In the genomic region with DNA sequence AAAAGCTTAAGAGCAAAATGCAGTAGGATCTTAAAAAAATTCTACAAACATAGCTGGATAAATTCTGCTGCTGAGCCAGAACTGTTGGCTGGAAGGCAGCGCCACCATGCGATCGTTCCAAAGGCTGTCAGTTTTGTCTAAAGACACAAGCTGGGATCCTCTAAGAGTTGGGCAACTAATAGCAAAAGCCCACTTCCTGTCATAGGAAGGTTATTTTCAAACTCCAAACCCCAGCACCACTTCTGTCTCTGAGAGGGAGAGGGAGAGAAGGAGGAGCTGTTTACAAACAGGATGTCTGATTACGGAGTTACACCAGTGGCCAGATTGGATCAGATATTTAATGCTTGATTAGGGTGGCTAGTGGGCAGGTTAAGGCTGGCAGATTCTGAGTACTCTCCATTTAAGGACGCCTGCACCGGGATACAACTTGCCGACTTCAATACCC, we compare ENCODE assay signal across 9 cellular contexts. TPM values are rescaled to one million over a fixed set of nuclear protein-coding genes. Genes with fewer than 3 reads are reported as not detected.
DNase-seq lines count a peak whose midpoint lies in the region; ATAC-seq and TF ChIP-seq lines count a peak whose summit lies in the region.
"Had no signal": no experiment of that assay in that cellular context is flagged by ENCODE, and none has a peak within 500 bp of the region (broad histone marks: within the 10 kb centered on the region; RNA-seq: fewer than 3 reads in every experiment).

No MANE protein-coding gene starts in this region.

- TF ChIP-seq CTCF in GM12864 (IDR thresholded peaks at IDR 0.05; ENCODE audit: low read depth, low read length, missing control alignments) (peak; percentile 72), IMR-90 (conservative IDR thresholded peaks at IDR 0.05; ENCODE audit: low read depth, low read length) (peak; percentile 91), nephron (IDR thresholded peaks at IDR 0.05; ENCODE audit: unreplicated experiment in 3 of 3) (peak; percentile 71 to 83 (median 77)), Calu3 (IDR thresholded peaks at IDR 0.05; ENCODE audit: unreplicated experiment) (no peak)

- H4K91ac ChIP-seq in IMR-90 (ENCODE audit: insufficient read depth, low read depth, low read length) = no peak overlapping the region

- POLR2A ChIA-PET in IMR-90 (lab: Charles Lee; ENCODE audit: unreplicated experiment) = interaction anchor here (0.7 kb wide), 1 partner anchor 692 kb away, joined by 4 read pairs; no protein-coding TSS in a partner anchor
- POLR2A ChIA-PET in activated CD4-positive, alpha-beta memory T cell treated with anti-CD3 and anti-CD28 coated beads for 36 hours (lab: Charles Lee) = no interaction called here

- H3K9me3 ChIP-seq in IMR-90 (ENCODE audit: control insufficient read depth, insufficient read depth, low read length) = no peaks in the 10 kb centered on the region

- intact Hi-C loops in IMR-90 (cut with micrococcal nuclease) = loop anchor here (2.0 to 10.0 kb wide), 4 partner anchors 144 to 576 kb away; no protein-coding TSS in a partner anchor
- intact Hi-C loops in activated CD4-positive, alpha-beta memory T cell treated with anti-CD3 and anti-CD28 coated beads for 36 hours (cut with micrococcal nuclease) = no loop called here
- intact Hi-C loops in Calu3 (cut with micrococcal nuclease; ENCODE audit: unreplicated experiment) = no loop called here

- H2AK5ac ChIP-seq in IMR-90 (ENCODE audit: low read depth, low read length) = no peak overlapping the region; the same call in 1 of the 2 replicates

- BruUV-seq in IMR-90 (replicated peaks; lab: Mats Ljungman, UMichigan) (no TSS peak), Calu3 (replicated peaks; lab: Mats Ljungman, UMichigan) (no TSS peak)

- 60% methylated on average over 2 of the region's 7 CpGs; no CpG with 5 or more reads in 1 of the 2 experiments for WGBS in IMR-90 (ENCODE audit: extremely low coverage in 2 of 2, insufficient read length in 1 of 2), 2 experiments
- WGBS in urinary bladder = 34% methylated on average over 7 of the region's 7 CpGs

- DNase-seq in GM12864 (ENCODE audit: low read depth) (no peak), IMR-90 (peak; percentile 83), fibroblast of peridontal ligament (ENCODE audit: extremely low read depth) (peak; percentile 83), Calu3 (no peak)
- peak; percentile 59 for DNase-seq in activated CD4-positive, alpha-beta memory T cell treated with anti-CD3 and anti-CD28 coated beads for 36 hours
- DNase-seq: activated B cell treated with CpG ODN at 0.5 μM for 24 hours had no signal

- peak overlapping the region; percentile 49; the same call in 1 of the 2 replicates for H3K9ac ChIP-seq in IMR-90 (ENCODE audit: low read depth, low read length)

- H3K14ac ChIP-seq in IMR-90 (replicated peaks; ENCODE audit: low read depth, low read length) = peak overlapping the region; percentile 21; the same call in 1 of the 2 replicates

- H3K27ac Mint-ChIP-seq in activated CD4-positive, alpha-beta memory T cell treated with anti-CD3 and anti-CD28 coated beads for 36 hours = no peak overlapping the region
- H3K27ac Mint-ChIP-seq in nephron (no peak overlapping the region), Calu3 (ENCODE audit: unreplicated experiment) (no peak overlapping the region)
- H3K27ac Mint-ChIP-seq: activated B cell treated with CpG ODN at 0.5 μM for 24 hours had no signal

- H3K9me3 Mint-ChIP-seq in activated CD4-positive, alpha-beta memory T cell treated with anti-CD3 and anti-CD28 coated beads for 36 hours = no peaks in the 10 kb centered on the region
- H3K9me3 Mint-ChIP-seq in nephron (no peaks in the 10 kb centered on the region), Calu3 (ENCODE audit: low read depth, unreplicated experiment) (no peaks in the 10 kb centered on the region)
- H3K9me3 Mint-ChIP-seq: activated B cell treated with CpG ODN at 0.5 μM for 24 hours had no signal

- H3K4me3 Mint-ChIP-seq in activated CD4-positive, alpha-beta memory T cell treated with anti-CD3 and anti-CD28 coated beads for 36 hours = no peak overlapping the region
- H3K4me3 Mint-ChIP-seq in nephron (no peak overlapping the region), Calu3 (ENCODE audit: low read depth, unreplicated experiment) (no peak overlapping the region)
- H3K4me3 Mint-ChIP-seq: activated B cell treated with CpG ODN at 0.5 μM for 24 hours had no signal

- no peaks in the 10 kb centered on the region for H3K36me3 ChIP-seq in IMR-90 (ENCODE audit: control insufficient read depth, insufficient read depth, low read length)
- peaks cover 3% of the 10 kb centered on the region for H3K36me3 ChIP-seq in urinary bladder (ENCODE audit: insufficient read depth)

- no peaks in the 10 kb centered on the region for H3K27me3 ChIP-seq in IMR-90 (ENCODE audit: control insufficient read depth, insufficient read depth, low read length)

- H3K4ac ChIP-seq in IMR-90 (ENCODE audit: low read depth, low read length) = peak overlapping the region; percentile 47; the same call in 1 of the 2 replicates

- peak overlapping the region; percentile 30; the same call in 1 of the 2 replicates for H3K18ac ChIP-seq in IMR-90 (ENCODE audit: low read depth, low read length)

- H3K4me1 ChIP-seq in IMR-90 (ENCODE audit: control insufficient read depth, insufficient read depth, low read length) (peaks cover 12% of the 10 kb centered on the region), urinary bladder (ENCODE audit: insufficient read depth) (peaks cover 1% of the 10 kb centered on the region)

- no peak for TF ChIP-seq POLR2A in IMR-90 (IDR thresholded peaks at IDR 0.05; ENCODE audit: low read depth, low read length)

- H3K4me3 ChIP-seq in GM12864 (ENCODE audit: low read depth, low read length) = no peak overlapping the region
- no peak overlapping the region for H3K4me3 ChIP-seq in IMR-90 (ENCODE audit: insufficient read depth, low read depth, low read length)
- H3K4me3 ChIP-seq in urinary bladder (ENCODE audit: low read depth, low read length) = no peak overlapping the region

- H3K36me3 Mint-ChIP-seq in activated CD4-positive, alpha-beta memory T cell treated with anti-CD3 and anti-CD28 coated beads for 36 hours = peaks cover 7% of the 10 kb centered on the region
- H3K36me3 Mint-ChIP-seq in nephron (ENCODE audit: low read depth) = peaks cover 2% of the 10 kb centered on the region
- H3K36me3 Mint-ChIP-seq in Calu3 (ENCODE audit: insufficient read depth, unreplicated experiment) = no peaks in the 10 kb centered on the region

- H3K79me1 ChIP-seq in IMR-90 (ENCODE audit: low read depth in 1 of 2, low read length in 2 of 2) = no peaks in the 10 kb centered on the region

- no peak overlapping the region for H3K23ac ChIP-seq in IMR-90 (ENCODE audit: low read depth, low read length)

- H4K20me1 ChIP-seq in IMR-90 (ENCODE audit: insufficient read depth, low read length) = no peaks in the 10 kb centered on the region

- H3K4me2 ChIP-seq in IMR-90 (ENCODE audit: low read depth, low read length) = peak overlapping the region; percentile 58

- H3K27ac ChIP-seq in IMR-90 (ENCODE audit: insufficient read depth, low read length) (peak overlapping the region; percentile 51; the same call in 1 of the 2 replicates), urinary bladder (ENCODE audit: low read depth) (peak overlapping the region; percentile 31)

- H4K5ac ChIP-seq in IMR-90 (ENCODE audit: low read depth, low read length) = peak overlapping the region; percentile 19; the same call in 1 of the 2 replicates

- dilution Hi-C loops in IMR-90 (cut with HindIII; ENCODE audit: low sequenced_read_pairs, unreplicated experiment) = no loop called here

- peak overlapping the region; percentile 81 for H2AFZ ChIP-seq in IMR-90 (replicated peaks; ENCODE audit: low read length, poor library complexity)

- CTCF ChIA-PET in IMR-90 (lab: Yijun Ruan, JAX) = interaction anchor here (0.6 to 1.6 kb wide), 15 partner anchors 9 to 1826 kb away, joined by 3 to 10 read pairs (median 3); no protein-coding TSS in a partner anchor
- CTCF ChIA-PET in activated CD4-positive, alpha-beta memory T cell treated with anti-CD3 and anti-CD28 coated beads for 36 hours (lab: Charles Lee) = interaction anchor here (0.6 to 1.7 kb wide), 13 partner anchors 9 to 1131 kb away, joined by 3 to 5 read pairs (median 3); no protein-coding TSS in a partner anchor
- CTCF ChIA-PET in Calu3 (lab: Charles Lee) = no interaction called here

- ATAC-seq in IMR-90 (ENCODE audit: low read depth) (peak; percentile 79), GM21576 (IDR thresholded peaks at IDR 0.05; ENCODE audit: unreplicated experiment) (no peak)

- H3K4me1 Mint-ChIP-seq in activated CD4-positive, alpha-beta memory T cell treated with anti-CD3 and anti-CD28 coated beads for 36 hours (ENCODE audit: low read depth) = peaks cover 8% of the 10 kb centered on the region
- H3K4me1 Mint-ChIP-seq in nephron (peaks cover 12% of the 10 kb centered on the region), Calu3 (ENCODE audit: low read depth, unreplicated experiment) (peaks cover 9% of the 10 kb centered on the region)
- H3K4me1 Mint-ChIP-seq: activated B cell treated with CpG ODN at 0.5 μM for 24 hours had no signal

- no peak overlapping the region for H2BK120ac ChIP-seq in IMR-90 (ENCODE audit: low read depth, low read length)

- in situ Hi-C loops in IMR-90 (cut with MboI; ENCODE audit: low sequenced_read_pairs) = no loop called here

- H4K8ac ChIP-seq in IMR-90 (ENCODE audit: low read depth in 2 of 2, low read length in 2 of 2) = peak overlapping the region in 1 of 2 experiments; percentile 57; a peak in 1 of 4 replicates

- TF ChIP-seq RAD21 in IMR-90 (IDR thresholded peaks at IDR 0.05; ENCODE audit: low read length) = peak; percentile 82

- H2AK9ac ChIP-seq in IMR-90 (replicated peaks; ENCODE audit: low read depth, low read length, poor library complexity) = peak overlapping the region; percentile 2

- H3K27me3 Mint-ChIP-seq in activated CD4-positive, alpha-beta memory T cell treated with anti-CD3 and anti-CD28 coated beads for 36 hours = no peaks in the 10 kb centered on the region
- H3K27me3 Mint-ChIP-seq in nephron (ENCODE audit: low read depth) (peaks cover 17% of the 10 kb centered on the region), Calu3 (ENCODE audit: unreplicated experiment) (no peaks in the 10 kb centered on the region)
- H3K27me3 Mint-ChIP-seq: activated B cell treated with CpG ODN at 0.5 μM for 24 hours had no signal

- H2BK5ac ChIP-seq in IMR-90 (ENCODE audit: low read depth, low read length, poor library complexity, severe bottlenecking) = peak overlapping the region; percentile 59

- H3K9me1 ChIP-seq in IMR-90 (ENCODE audit: insufficient read depth, low read length) = no peaks in the 10 kb centered on the region

- H2BK20ac ChIP-seq in IMR-90 (ENCODE audit: low read depth, low read length) = no peak overlapping the region

- H3K56ac ChIP-seq in IMR-90 (ENCODE audit: extremely low read depth, insufficient read depth, low read length) = no peak overlapping the region

- peak overlapping the region; percentile 6; the same call in 1 of the 3 replicates for H2BK15ac ChIP-seq in IMR-90 (ENCODE audit: low read depth, low read length)

RNA-seq across cellular contexts. Expression of gene EIF4E3, which starts 44.0 kb away (rescaled TPM):
- total RNA-seq in IMR-90 (2012; rRNA removed) = 0.72 and 0.83 TPM in 2 replicates
- 0.83 and 1.1 TPM in 2 replicates for polyA plus RNA-seq in IMR-90 (2012; rRNA removed)
- 0.16 TPM in 2 replicates for polyA plus RNA-seq in IMR-90 (2012; cell fraction: cytosol; rRNA removed)
- 0.04 and 0.45 TPM in 2 replicates for polyA plus RNA-seq in IMR-90 (2012; cell fraction: nucleus; rRNA removed; ENCODE audit: low replicate concordance)
- 10 to 100 TPM; 36.7 to 37.6 TPM for total RNA-seq in activated CD4-positive, alpha-beta memory T cell treated with anti-CD3 and anti-CD28 coated beads for 36 hours
- 16.0 TPM for total RNA-seq in urinary bladder
- 22.8 TPM for polyA plus RNA-seq in urinary bladder
- total RNA-seq in Calu3 (2022) = 8.7 and 10.9 TPM in 2 replicates

Comparison
In these comparisons a context has a peak if more than half of its experiments do, and no peak if none do; other contexts are left out.
1. DNase-seq: peak in IMR-90 (single experiment), activated CD4-positive, alpha-beta memory T cell treated with anti-CD3 and anti-CD28 coated beads for 36 hours (single experiment) and fibroblast of peridontal ligament (single experiment); none in GM12864 (single experiment) and Calu3 (single experiment).